8 cellular contexts compared by ENCODE assay signal in the genomic region with DNA sequence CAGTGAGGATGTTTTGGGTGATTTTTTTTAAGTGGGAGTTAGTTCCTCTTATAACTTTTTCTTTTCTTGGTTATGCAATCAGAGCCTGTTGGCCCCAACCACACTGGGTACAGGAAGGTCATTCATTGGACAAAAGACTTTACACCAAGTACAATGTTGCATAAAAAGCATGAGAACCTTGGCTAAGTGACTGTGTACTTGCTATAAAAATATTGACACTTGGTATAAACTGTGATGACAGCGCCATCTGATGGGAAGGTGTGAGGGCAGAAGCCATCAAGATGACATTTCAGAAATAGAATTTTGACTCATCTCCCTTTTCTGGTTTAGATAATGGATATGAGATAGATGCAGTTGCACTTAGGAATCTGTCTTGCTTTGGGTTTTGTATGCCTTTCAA.
DNase-seq lines count a peak whose midpoint lies in the region; ATAC-seq and TF ChIP-seq lines count a peak whose summit lies in the region.

No MANE protein-coding gene starts in this region.

- ATAC-seq in HG02938 (IDR thresholded peaks at IDR 0.05; ENCODE audit: unreplicated experiment): peak; percentile 50

- DNase-seq in 8988T (peak; percentile 16), GM12865 (ENCODE audit: low read depth) (peak; percentile 75), NCI-H446 treated with DMSO at 0.1 percent for 48 hours (lab: John Stamatoyannopoulos, UW) (peak; percentile 41), germinal center (ENCODE audit: low spot score) (peak; percentile 44), renal cortical epithelial cell (ENCODE audit: low read depth) (peak; percentile 83), OCI-M2 (lab: John Stamatoyannopoulos, UW; ENCODE audit: unreplicated experiment) (no peak)
- peak; percentile 31 for DNase-seq in activated CD8-positive, alpha-beta memory T cell treated with anti-CD3 and anti-CD28 coated beads, Interleukin-2, amount 50 U/mL, for 4 hours

- H3K4me3 ChIP-seq in GM12865 (ENCODE audit: low read depth, low read length): no peak overlapping the region

- peak; percentile 54 for TF ChIP-seq CTCF in GM12865 (IDR thresholded peaks at IDR 0.05; ENCODE audit: insufficient read depth, low read depth, low read length, missing control alignments)
